9 cellular contexts compared by ENCODE assay signal in genomic region chr10:77899080-77899477, GRCh38. TPM values are rescaled to one million over a fixed set of nuclear protein-coding genes. Genes with fewer than 3 reads are reported as not detected.
DNase-seq lines count a peak whose midpoint lies in the region; ATAC-seq and TF ChIP-seq lines count a peak whose summit lies in the region.
"Had no signal": no experiment of that assay in that cellular context is flagged by ENCODE, and none has a peak within 500 bp of the region (broad histone marks: within the 10 kb centered on the region; RNA-seq: fewer than 3 reads in every experiment).

No MANE protein-coding gene starts in this region.

- no peak for TF ChIP-seq POLR2A in Peyer's patch (IDR thresholded peaks at IDR 0.05)

- H3K27ac ChIP-seq in Peyer's patch, result peak overlapping the region in 3 of 4 donors; percentile 52 to 77 (median 57)
- no peak overlapping the region for H3K27ac ChIP-seq in CD4-positive, alpha-beta memory T cell (ENCODE audit: low read depth, low read length)

- no peaks in the 10 kb centered on the region for H3K4me1 Mint-ChIP-seq in CD4-positive, alpha-beta memory T cell

- H3K27ac Mint-ChIP-seq in CD4-positive, alpha-beta memory T cell, result no peak overlapping the region
- H3K27ac Mint-ChIP-seq: activated T-helper 2 cell treated with anti-CD3 and anti-CD28 coated beads, Interferon-gamma antibody, Interleukin-2, Interleukin-4, amounts not matched to agents 10 μg/mL and 5 μg/mL and 100 μg/mL, durations not matched to agents 14 hours and 24 hours and 36 hours had no signal

- peaks cover 0 to 2% of the 10 kb centered on the region in 2 donors for H3K27me3 Mint-ChIP-seq in CD4-positive, alpha-beta memory T cell

- no peak overlapping the region for H3K4me3 Mint-ChIP-seq in CD4-positive, alpha-beta memory T cell

- no peak for ATAC-seq in HG02885 (IDR thresholded peaks at IDR 0.05; ENCODE audit: poor library complexity, unreplicated experiment)
- ATAC-seq in GM19397 (IDR thresholded peaks at IDR 0.05; ENCODE audit: unreplicated experiment), result no peak

- peaks cover 0 to 61% (median 8%) of the 10 kb centered on the region in 4 donors for H3K4me1 ChIP-seq in Peyer's patch
- no peaks in the 10 kb centered on the region for H3K4me1 ChIP-seq in CD4-positive, alpha-beta memory T cell (ENCODE audit: insufficient read depth, low read length)

- POLR2A ChIA-PET in CD4-positive, alpha-beta memory T cell (lab: Charles Lee; ENCODE audit: partially characterized antibody), result no interaction called here

- CTCF ChIA-PET in CD4-positive, alpha-beta memory T cell (lab: Charles Lee; ENCODE audit: partially characterized antibody), result no interaction called here

- H3K9me3 Mint-ChIP-seq in CD4-positive, alpha-beta memory T cell, result no peaks in the 10 kb centered on the region
- H3K9me3 Mint-ChIP-seq: activated T-helper 2 cell treated with anti-CD3 and anti-CD28 coated beads, Interferon-gamma antibody, Interleukin-2, Interleukin-4, amounts not matched to agents 10 μg/mL and 5 μg/mL and 100 μg/mL, durations not matched to agents 14 hours and 24 hours and 36 hours had no signal

- H3K36me3 ChIP-seq in Peyer's patch, result no peaks in the 10 kb centered on the region
- no peaks in the 10 kb centered on the region for H3K36me3 ChIP-seq in CD4-positive, alpha-beta memory T cell (ENCODE audit: insufficient read depth, low read length)

- no peak for TF ChIP-seq CTCF in Peyer's patch (IDR thresholded peaks at IDR 0.05)

- no peaks in the 10 kb centered on the region for H3K9me3 ChIP-seq in Peyer's patch
- no peaks in the 10 kb centered on the region for H3K9me3 ChIP-seq in CD4-positive, alpha-beta memory T cell (ENCODE audit: control insufficient read depth in 1 of 2, low read length in 2 of 2)

- H3K36me3 Mint-ChIP-seq in CD4-positive, alpha-beta memory T cell, result no peaks in the 10 kb centered on the region

- H3K4me3 ChIP-seq in Peyer's patch (no peak overlapping the region), skeletal muscle cell (ENCODE audit: low read depth, low read length) (no peak overlapping the region)
- no peak overlapping the region for H3K4me3 ChIP-seq in CD4-positive, alpha-beta memory T cell (ENCODE audit: low read length in 2 of 2)

- H3K27me3 ChIP-seq in Peyer's patch, result no peaks in the 10 kb centered on the region
- no peaks in the 10 kb centered on the region for H3K27me3 ChIP-seq in CD4-positive, alpha-beta memory T cell (ENCODE audit: insufficient read depth, low read length)

- DNase-seq in GM04504 (ENCODE audit: low read depth) (peak; percentile 55), Peyer's patch (peak in 2 of 3 donors; percentile 67), fibroblast of peridontal ligament (ENCODE audit: extremely low read depth) (peak; percentile 71), skeletal muscle cell (ENCODE audit: low read depth) (peak; percentile 17)
- no peak for DNase-seq in activated naive CD4-positive, alpha-beta T cell treated with Interleukin-2 at 50 U/mL for 16 hours
- DNase-seq in CD4-positive, alpha-beta memory T cell, result no peak

- intact Hi-C loops in CD4-positive, alpha-beta memory T cell (cut with micrococcal nuclease), result no loop called here

RNA-seq across cellular contexts. Expression of gene DLG5, which starts 27.5 kb away (rescaled TPM):
- 100 to 1,000 TPM in 1 of 4 donors, 10 to 100 TPM in 3; 40.6 to 134 (median 61.5) TPM for total RNA-seq in Peyer's patch
- 1 to 10 TPM; 2.7 to 3.2 TPM for total RNA-seq in CD4-positive, alpha-beta memory T cell
- under 1 TPM in 1 of 2 donors, not detected in 1; 0.13 TPM for polyA plus RNA-seq in CD4-positive, alpha-beta memory T cell

Comparison
In these comparisons a context has a peak if more than half of its experiments do, and no peak if none do; other contexts are left out.
1. DNase-seq: peak in GM04504 (single experiment), Peyer's patch (2 of 3), fibroblast of peridontal ligament (single experiment) and skeletal muscle cell (single experiment); none in activated naive CD4-positive, alpha-beta T cell treated with Interleukin-2 at 50 U/mL for 16 hours (single experiment) and CD4-positive, alpha-beta memory T cell (0 of 5).
2. RNA of gene DLG5, which starts 27.5 kb away (total RNA-seq): 40.6 to 134 TPM in Peyer's patch; 2.7 to 3.2 TPM in CD4-positive, alpha-beta memory T cell; every median in the first group is over 4 times any median in the second.